ENCODE assay signal across 29 cellular contexts in genomic region chr4:8232748-8233147, GRCh38. TPM values are rescaled to one million over a fixed set of nuclear protein-coding genes. Genes with fewer than 3 reads are reported as not detected.
"Had no signal": no experiment of that assay in that cellular context is flagged by ENCODE, and none has a peak within 500 bp of the region (broad histone marks: within the 10 kb centered on the region; RNA-seq: fewer than 3 reads in every experiment).

No MANE protein-coding gene starts in this region.

- H3K9me3 Mint-ChIP-seq: naive thymus-derived CD8-positive, alpha-beta T cell; natural killer cell treated with Interleukin-12 subunit alpha and Interleukin-12 subunit beta and Interleukin-15 and Interleukin-18, amount 100 ng/mL, for 72 hours; nephron progenitor cell; neural crest cell; stimulated activated effector memory CD8-positive, alpha-beta T cell treated with anti-CD3 and anti-CD28 coated beads, Interleukin-12 subunit alpha, Interleukin-12 subunit beta, amount 100 ng/mL, for 72 hours; stimulated activated naive CD8-positive, alpha-beta T cell treated with anti-CD3 and anti-CD28 coated beads, Interleukin-15, amount 100 ng/mL, for 72 hours; type B pancreatic cell had no signal

- H3K4me3 ChIP-seq: ovary, psoas muscle, right lobe of liver, sigmoid colon, suprapubic skin, testis, tibial artery, transverse colon, upper lobe of right lung, uterus had no signal

- H3K27me3 Mint-ChIP-seq: naive thymus-derived CD8-positive, alpha-beta T cell; natural killer cell treated with Interleukin-12 subunit alpha and Interleukin-12 subunit beta and Interleukin-15 and Interleukin-18, amount 100 ng/mL, for 72 hours; progenitor cell of endocrine pancreas; stimulated activated naive CD8-positive, alpha-beta T cell treated with anti-CD3 and anti-CD28 coated beads, Interleukin-15, amount 100 ng/mL, for 72 hours; type B pancreatic cell had no signal

- FAIRE-seq: small intestine had no signal

- H2AFZ ChIP-seq: parathyroid adenoma had no signal

- H3K9ac ChIP-seq: parathyroid adenoma had no signal

- H3K79me2 ChIP-seq: parathyroid adenoma had no signal

- H3K27ac Mint-ChIP-seq: naive thymus-derived CD8-positive, alpha-beta T cell; natural killer cell treated with Interleukin-12 subunit alpha and Interleukin-12 subunit beta and Interleukin-15 and Interleukin-18, amount 100 ng/mL, for 72 hours; nephron progenitor cell; progenitor cell of endocrine pancreas; stimulated activated effector memory CD8-positive, alpha-beta T cell treated with anti-CD3 and anti-CD28 coated beads, Interleukin-12 subunit alpha, Interleukin-12 subunit beta, amount 100 ng/mL, for 72 hours; stimulated activated naive CD8-positive, alpha-beta T cell treated with anti-CD3 and anti-CD28 coated beads, Interleukin-15, amount 100 ng/mL, for 72 hours; type B pancreatic cell had no signal

- H3K9me3 ChIP-seq: ovary, psoas muscle, right lobe of liver, sigmoid colon, suprapubic skin, testis, tibial artery, transverse colon, upper lobe of right lung, uterus had no signal

- H3K4me1 ChIP-seq: parathyroid adenoma had no signal

- H3K36me3 ChIP-seq: ovary, sigmoid colon, transverse colon, uterus had no signal

- H3K27ac ChIP-seq: ovary, parathyroid adenoma, psoas muscle, right lobe of liver, sigmoid colon, suprapubic skin, testis, tibial artery, transverse colon, upper lobe of right lung, uterus had no signal

- H3K27me3 ChIP-seq: ovary, right lobe of liver, sigmoid colon, suprapubic skin, testis, transverse colon, upper lobe of right lung, uterus had no signal

- H3K4me3 Mint-ChIP-seq: naive thymus-derived CD8-positive, alpha-beta T cell; natural killer cell treated with Interleukin-12 subunit alpha and Interleukin-12 subunit beta and Interleukin-15 and Interleukin-18, amount 100 ng/mL, for 72 hours; nephron progenitor cell; neural crest cell; stimulated activated effector memory CD8-positive, alpha-beta T cell treated with anti-CD3 and anti-CD28 coated beads, Interleukin-12 subunit alpha, Interleukin-12 subunit beta, amount 100 ng/mL, for 72 hours; stimulated activated naive CD8-positive, alpha-beta T cell treated with anti-CD3 and anti-CD28 coated beads, Interleukin-15, amount 100 ng/mL, for 72 hours; type B pancreatic cell had no signal

- H3K36me3 Mint-ChIP-seq: natural killer cell treated with Interleukin-12 subunit alpha and Interleukin-12 subunit beta and Interleukin-15 and Interleukin-18, amount 100 ng/mL, for 72 hours; stimulated activated effector memory CD8-positive, alpha-beta T cell treated with anti-CD3 and anti-CD28 coated beads, Interleukin-12 subunit alpha, Interleukin-12 subunit beta, amount 100 ng/mL, for 72 hours; type B pancreatic cell had no signal

- DNase-seq: naive thymus-derived CD8-positive, alpha-beta T cell; nephron progenitor cell; occipital lobe; ovary; psoas muscle; sigmoid colon; small intestine; stimulated activated CD4-positive, alpha-beta T cell treated with anti-CD3 and anti-CD28 coated beads, Interleukin-15, amount 100 ng/mL, for 24 hours; stimulated activated CD4-positive, alpha-beta T cell treated with anti-CD3 and anti-CD28 coated beads, Interleukin-2, amount 100 ng/mL, for 24 hours; stimulated activated CD4-positive, alpha-beta T cell treated with anti-CD3 and anti-CD28 coated beads, Interleukin-2, amount 100 ng/mL, for 48 hours; stimulated activated CD4-positive, alpha-beta T cell treated with anti-CD3 and anti-CD28 coated beads, Interleukin-4, amount 100 ng/mL, for 24 hours; stimulated activated naive CD4-positive, alpha-beta T cell; stimulated activated naive CD8-positive, alpha-beta T cell treated with anti-CD3 and anti-CD28 coated beads, Interleukin-15, amount 100 ng/mL, for 72 hours; stimulated activated naive CD8-positive, alpha-beta T cell treated with anti-CD3 and anti-CD28 coated beads, Interleukin-15, Interleukin-2, amounts not matched to agents 100 U/mL and 50 U/mL, for 24 hours; substantia nigra; testis; tibial artery; transverse colon; upper lobe of right lung; uterus had no signal

- ATAC-seq: naive thymus-derived CD8-positive, alpha-beta T cell; natural killer cell treated with Interleukin-12 subunit alpha and Interleukin-12 subunit beta and Interleukin-15 and Interleukin-18, amount 100 ng/mL, for 72 hours; psoas muscle; right cardiac atrium; right lobe of liver; stimulated activated effector memory CD8-positive, alpha-beta T cell treated with anti-CD3 and anti-CD28 coated beads, Interleukin-12 subunit alpha, Interleukin-12 subunit beta, amount 100 ng/mL, for 72 hours; stimulated activated naive CD8-positive, alpha-beta T cell treated with anti-CD3 and anti-CD28 coated beads, Interleukin-15, amount 100 ng/mL, for 72 hours; stimulated activated naive CD8-positive, alpha-beta T cell treated with anti-CD3 and anti-CD28 coated beads, Interleukin-15, Interleukin-2, amounts not matched to agents 100 U/mL and 50 U/mL, for 24 hours; upper lobe of right lung had no signal

RNA-seq across cellular contexts. Expression of gene HTRA3, which starts 36.8 kb away (rescaled TPM):
- total RNA-seq: naive thymus-derived CD8-positive, alpha-beta T cell; natural killer cell treated with Interleukin-12 subunit alpha and Interleukin-12 subunit beta and Interleukin-15 and Interleukin-18, amount 100 ng/mL, for 72 hours had no signal
- polyA plus RNA-seq: naive thymus-derived CD8-positive, alpha-beta T cell had no signal
